ENCODE assay signal across 1 cellular context in genomic region chr13:42047561-42048322, GRCh38.
TF ChIP-seq lines count a peak whose summit lies in the region.

No MANE protein-coding gene starts in this region.

TF ChIP-seq in K562, 482 proteins besides CTCF, POLR2A, EP300 and RAD21 (continued from another document):
- TF ChIP-seq, protein P1, sequence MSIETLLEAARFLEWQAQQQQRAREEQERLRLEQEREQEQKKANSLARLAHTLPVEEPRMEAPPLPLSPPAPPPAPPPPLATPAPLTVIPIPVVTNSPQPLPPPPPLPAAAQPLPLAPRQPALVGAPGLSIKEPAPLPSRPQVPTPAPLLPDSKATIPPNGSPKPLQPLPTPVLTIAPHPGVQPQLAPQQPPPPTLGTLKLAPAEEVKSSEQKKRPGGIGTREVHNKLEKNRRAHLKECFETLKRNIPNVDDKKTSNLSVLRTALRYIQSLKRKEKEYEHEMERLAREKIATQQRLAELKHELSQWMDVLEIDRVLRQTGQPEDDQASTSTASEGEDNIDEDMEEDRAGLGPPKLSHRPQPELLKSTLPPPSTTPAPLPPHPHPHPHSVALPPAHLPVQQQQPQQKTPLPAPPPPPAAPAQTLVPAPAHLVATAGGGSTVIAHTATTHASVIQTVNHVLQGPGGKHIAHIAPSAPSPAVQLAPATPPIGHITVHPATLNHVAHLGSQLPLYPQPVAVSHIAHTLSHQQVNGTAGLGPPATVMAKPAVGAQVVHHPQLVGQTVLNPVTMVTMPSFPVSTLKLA (conservative IDR thresholded peaks at IDR 0.05): 0 out of 4 replicates have a peak, but pooled peaks of 1 of the 2 experiments have one; percentile 14
- TF ChIP-seq, protein P2, sequence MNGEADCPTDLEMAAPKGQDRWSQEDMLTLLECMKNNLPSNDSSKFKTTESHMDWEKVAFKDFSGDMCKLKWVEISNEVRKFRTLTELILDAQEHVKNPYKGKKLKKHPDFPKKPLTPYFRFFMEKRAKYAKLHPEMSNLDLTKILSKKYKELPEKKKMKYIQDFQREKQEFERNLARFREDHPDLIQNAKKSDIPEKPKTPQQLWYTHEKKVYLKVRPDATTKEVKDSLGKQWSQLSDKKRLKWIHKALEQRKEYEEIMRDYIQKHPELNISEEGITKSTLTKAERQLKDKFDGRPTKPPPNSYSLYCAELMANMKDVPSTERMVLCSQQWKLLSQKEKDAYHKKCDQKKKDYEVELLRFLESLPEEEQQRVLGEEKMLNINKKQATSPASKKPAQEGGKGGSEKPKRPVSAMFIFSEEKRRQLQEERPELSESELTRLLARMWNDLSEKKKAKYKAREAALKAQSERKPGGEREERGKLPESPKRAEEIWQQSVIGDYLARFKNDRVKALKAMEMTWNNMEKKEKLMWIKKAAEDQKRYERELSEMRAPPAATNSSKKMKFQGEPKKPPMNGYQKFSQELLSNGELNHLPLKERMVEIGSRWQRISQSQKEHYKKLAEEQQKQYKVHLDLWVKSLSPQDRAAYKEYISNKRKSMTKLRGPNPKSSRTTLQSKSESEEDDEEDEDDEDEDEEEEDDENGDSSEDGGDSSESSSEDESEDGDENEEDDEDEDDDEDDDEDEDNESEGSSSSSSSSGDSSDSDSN (IDR thresholded peaks at IDR 0.05; ENCODE audit: borderline replicate concordance in 1 of 2, low read depth in 2 of 2, low read length in 2 of 2): 0 out of 4 replicates have a peak, but pooled peaks of 1 of the 2 experiments have one; percentile 39
- no peak for TF ChIP-seq NR4A1 (CRISPR knock-in tag; IDR thresholded peaks at IDR 0.05)
- no peak for TF ChIP-seq NR4A1 (tag; IDR thresholded peaks at IDR 0.05)
- TF ChIP-seq ETV1 (tag; conservative IDR thresholded peaks at IDR 0.05; ENCODE audit: low read depth): 0 out of 2 replicates have a peak, but pooled peaks have one; percentile 19
- TF ChIP-seq CXXC5 (CRISPR knock-in tag; IDR thresholded peaks at IDR 0.05): 0 out of 2 replicates have a peak, but pooled peaks have one; percentile 10
- TF ChIP-seq PCBP1 (IDR thresholded peaks at IDR 0.05; ENCODE audit: low read depth, low read length, poor library complexity, severe bottlenecking): peak; percentile 8
- TF ChIP-seq ZNF644 (tag; IDR thresholded peaks at IDR 0.05; ENCODE audit: low read depth): no peak
- TF ChIP-seq ZNF444 (CRISPR knock-in tag; IDR thresholded peaks at IDR 0.05): no peak
- TF ChIP-seq NFIC (IDR thresholded peaks at IDR 0.05): 0 out of 2 replicates have a peak, but pooled peaks have one; percentile 4
- TF ChIP-seq NCOA6 (IDR thresholded peaks at IDR 0.05): 0 out of 2 replicates have a peak, but pooled peaks have one; percentile 55
- peak; percentile 21; the same call in 1 of the 2 replicates for TF ChIP-seq ZBTB2 (IDR thresholded peaks at IDR 0.05)
